Comparison of ENCODE assay signal across 8 cellular contexts in the genomic region with DNA sequence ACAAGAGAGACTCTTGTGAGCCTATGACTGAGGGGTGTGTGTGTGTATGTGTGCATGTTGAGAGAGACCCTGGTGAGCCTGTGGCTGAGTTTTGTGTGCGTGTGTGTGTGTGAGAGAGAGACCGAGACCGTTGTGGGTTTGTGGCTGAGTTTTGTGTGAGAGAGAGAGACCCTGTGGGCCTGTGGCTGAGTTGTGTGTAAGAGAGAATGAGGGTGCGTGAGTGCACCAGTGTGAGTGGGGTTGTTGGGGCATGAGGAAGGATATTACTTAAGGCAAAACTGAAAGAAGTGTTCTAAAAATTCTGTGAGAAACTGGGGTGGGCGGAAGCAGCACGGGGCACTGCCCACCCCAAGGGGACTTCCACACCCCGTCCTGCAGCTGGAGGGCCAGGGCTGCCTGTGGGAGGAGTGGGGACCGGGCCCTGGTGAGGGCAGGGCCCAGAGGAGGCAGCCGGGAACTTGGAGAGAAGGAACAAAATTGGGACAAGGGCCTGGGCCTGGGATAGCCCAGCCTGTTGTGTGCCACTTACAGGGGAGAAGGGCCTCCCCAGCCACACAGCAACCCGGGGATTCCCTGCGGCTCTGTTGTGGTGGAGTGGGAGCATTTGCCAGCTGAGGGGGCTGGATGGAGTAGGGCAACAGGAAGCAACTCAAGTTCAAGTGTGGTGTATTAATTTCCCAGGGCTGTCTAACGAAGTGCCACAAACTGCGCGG. TPM values are rescaled to one million over a fixed set of nuclear protein-coding genes. Genes with fewer than 3 reads are reported as not detected.
DNase-seq lines count a peak whose midpoint lies in the region; ATAC-seq and TF ChIP-seq lines count a peak whose summit lies in the region.

No MANE protein-coding gene starts in this region.

- CTCF ChIA-PET in PC-3 (lab: Charles Lee), result no interaction called here

- peaks cover 6% of the 10 kb centered on the region for H3K36me3 Mint-ChIP-seq in activated naive CD4-positive, alpha-beta T cell treated with anti-CD3 and anti-CD28 coated beads, Interleukin-2, amount 50 U/mL, for 24 hours
- peaks cover 9 to 11% of the 10 kb centered on the region in 2 donors for H3K36me3 Mint-ChIP-seq in stimulated activated naive B cell treated with anti-CD40 and anti-IgM and Interleukin-4, amounts not matched to agents 10 μg/mL and 1 μg/mL and 100 μg/mL, for 72 hours

- no peaks in the 10 kb centered on the region for H3K9me2 ChIP-seq in PC-3 (replicated peaks; ENCODE audit: low read length)

- H3K36me3 ChIP-seq in PC-3 (ENCODE audit: low read depth, low read length), result no peaks in the 10 kb centered on the region
- no peaks in the 10 kb centered on the region for H3K36me3 ChIP-seq in left lung

- peak overlapping the region; percentile 90 for H3K4me2 ChIP-seq in PC-3 (ENCODE audit: low read length)

- H4K20me1 ChIP-seq in PC-3 (ENCODE audit: low read length), result no peaks in the 10 kb centered on the region

- TF ChIP-seq CTCF in PC-3 (conservative IDR thresholded peaks at IDR 0.05; ENCODE audit: low read depth, low read length) (no peak), left lung (IDR thresholded peaks at IDR 0.05) (no peak)

- peak overlapping the region; percentile 99 for H3K27ac ChIP-seq in PC-3 (ENCODE audit: low read length)
- H3K27ac ChIP-seq in left lung, result peak overlapping the region; percentile 72 to 75

- DNase-seq in PC-3 (no peak), left lung (peak in 1 of 2 donors; percentile 83), DMS153 (lab: John Stamatoyannopoulos, UW) (no peak), NCI-H774 (lab: John Stamatoyannopoulos, UW) (no peak)
- peak; percentile 75 for DNase-seq in stimulated activated naive B cell treated with anti-CD40 and anti-IgM and Interleukin-4, amounts not matched to agents 10 μg/mL and 1 μg/mL and 100 μg/mL, for 72 hours

- no peaks in the 10 kb centered on the region for H3K9me3 ChIP-seq in PC-3 (ENCODE audit: low read length)
- H3K9me3 ChIP-seq in left lung, result no peaks in the 10 kb centered on the region

- intact Hi-C loops in PC-3 (cut with micrococcal nuclease) (no loop called here), left lung (cut with DNase I) (no loop called here)

- peak overlapping the region; percentile 84 for H3K9ac ChIP-seq in PC-3 (ENCODE audit: low read length)

- H3K27me3 ChIP-seq in PC-3 (ENCODE audit: low read length) (no peaks in the 10 kb centered on the region), left lung (no peaks in the 10 kb centered on the region)

- peak overlapping the region; percentile 80 for H3K4me3 Mint-ChIP-seq in activated naive CD4-positive, alpha-beta T cell treated with anti-CD3 and anti-CD28 coated beads, Interleukin-2, amount 50 U/mL, for 24 hours
- peak overlapping the region; percentile 65 to 74 for H3K4me3 Mint-ChIP-seq in stimulated activated naive B cell treated with anti-CD40 and anti-IgM and Interleukin-4, amounts not matched to agents 10 μg/mL and 1 μg/mL and 100 μg/mL, for 72 hours

- H3K27me3 Mint-ChIP-seq in activated naive CD4-positive, alpha-beta T cell treated with anti-CD3 and anti-CD28 coated beads, Interleukin-2, amount 50 U/mL, for 24 hours, result no peaks in the 10 kb centered on the region
- H3K27me3 Mint-ChIP-seq in stimulated activated naive B cell treated with anti-CD40 and anti-IgM and Interleukin-4, amounts not matched to agents 10 μg/mL and 1 μg/mL and 100 μg/mL, for 72 hours, result no peaks in the 10 kb centered on the region

- BruUV-seq in PC-3 (replicated peaks; lab: Mats Ljungman, UMichigan), result no TSS peak

- H3K27ac Mint-ChIP-seq in activated naive CD4-positive, alpha-beta T cell treated with anti-CD3 and anti-CD28 coated beads, Interleukin-2, amount 50 U/mL, for 24 hours, result peak overlapping the region; percentile 92
- peak overlapping the region; percentile 85 for H3K27ac Mint-ChIP-seq in stimulated activated naive B cell treated with anti-CD40 and anti-IgM and Interleukin-4, amounts not matched to agents 10 μg/mL and 1 μg/mL and 100 μg/mL, for 72 hours

- H3K9me3 Mint-ChIP-seq in activated naive CD4-positive, alpha-beta T cell treated with anti-CD3 and anti-CD28 coated beads, Interleukin-2, amount 50 U/mL, for 24 hours, result no peaks in the 10 kb centered on the region
- H3K9me3 Mint-ChIP-seq in stimulated activated naive B cell treated with anti-CD40 and anti-IgM and Interleukin-4, amounts not matched to agents 10 μg/mL and 1 μg/mL and 100 μg/mL, for 72 hours, result peaks cover 2 to 4% of the 10 kb centered on the region in 2 donors

- no peak overlapping the region for H3K4me3 ChIP-seq in PC-3 (ENCODE audit: low read length)
- peak overlapping the region in 1 of 2 donors; percentile 3 for H3K4me3 ChIP-seq in left lung

- H3K4me1 ChIP-seq in PC-3 (ENCODE audit: insufficient read depth, low read length) (peaks cover 59% of the 10 kb centered on the region), left lung (peaks cover 29 to 65% of the 10 kb centered on the region in 2 donors)

- H3K79me2 ChIP-seq in PC-3 (ENCODE audit: low read length), result peaks cover 25% of the 10 kb centered on the region

- no peaks in the 10 kb centered on the region for H3F3A ChIP-seq in PC-3 (ENCODE audit: low read length, unreplicated experiment)

- no peak overlapping the region for H2AFZ ChIP-seq in PC-3 (ENCODE audit: low read length)

- peaks cover 80% of the 10 kb centered on the region for H3K4me1 Mint-ChIP-seq in activated naive CD4-positive, alpha-beta T cell treated with anti-CD3 and anti-CD28 coated beads, Interleukin-2, amount 50 U/mL, for 24 hours
- H3K4me1 Mint-ChIP-seq in stimulated activated naive B cell treated with anti-CD40 and anti-IgM and Interleukin-4, amounts not matched to agents 10 μg/mL and 1 μg/mL and 100 μg/mL, for 72 hours, result peaks cover 53 to 83% of the 10 kb centered on the region in 2 donors

- ATAC-seq in GM18502 (IDR thresholded peaks at IDR 0.05; ENCODE audit: poor library complexity, unreplicated experiment) (peak; percentile 48), HG02642 (IDR thresholded peaks at IDR 0.05; ENCODE audit: poor library complexity, unreplicated experiment) (peak; percentile 54), PC-3 (no peak), left lung (peak; percentile 44)
- peak; percentile 80 to 84 for ATAC-seq in stimulated activated naive B cell treated with anti-CD40 and anti-IgM and Interleukin-4, amounts not matched to agents 10 μg/mL and 1 μg/mL and 100 μg/mL, for 72 hours (replicated peaks)

- POLR2A ChIA-PET in PC-3 (lab: Charles Lee; ENCODE audit: unreplicated experiment), result no interaction called here

RNA-seq across cellular contexts. Expression of a gene that starts 22.0 kb away (rescaled TPM):
- 7.7 and 10.3 TPM in 2 replicates for total RNA-seq in PC-3 (2014; rRNA removed)
- total RNA-seq in left lung, result 10 to 100 TPM; 17.6 to 20.2 TPM
